Comparison of ENCODE assay signal across 9 cellular contexts in genomic region chr6:21665436-21666199, GRCh38.
DNase-seq lines count a peak whose midpoint lies in the region; ATAC-seq and TF ChIP-seq lines count a peak whose summit lies in the region.
"Had no signal": no experiment of that assay in that cellular context is flagged by ENCODE, and none has a peak within 500 bp of the region (broad histone marks: within the 10 kb centered on the region; RNA-seq: fewer than 3 reads in every experiment).

No MANE protein-coding gene starts in this region.

- H3K4me3 Mint-ChIP-seq in endothelial cell (ENCODE audit: unreplicated experiment) (peak overlapping the region; percentile 98), natural killer cell (peak overlapping the region; percentile 13)

- ATAC-seq in natural killer cell (no peak), GM18511 (IDR thresholded peaks at IDR 0.05; ENCODE audit: unreplicated experiment) (no peak)

- peaks cover 5% of the 10 kb centered on the region for H3F3A ChIP-seq in Loucy (ENCODE audit: low read depth)

- peaks cover 25% of the 10 kb centered on the region for H3K4me1 ChIP-seq in Loucy (ENCODE audit: insufficient read depth, low read length, poor library complexity, severe bottlenecking)

- H3K4me3 ChIP-seq in Loucy (ENCODE audit: low read length, poor library complexity, severe bottlenecking) = peak overlapping the region; percentile 91

- no peaks in the 10 kb centered on the region for H3K9me2 ChIP-seq in Loucy (replicated peaks; ENCODE audit: low read depth, low read length)

- H3K79me2 ChIP-seq in Loucy (ENCODE audit: insufficient read depth, low read length) = peaks cover 74% of the 10 kb centered on the region

- intact Hi-C loops in natural killer cell (cut with micrococcal nuclease) = no loop called here

- H3K27me3 ChIP-seq in Loucy (ENCODE audit: insufficient read depth, low read length, poor library complexity, severe bottlenecking) = peaks cover 8% of the 10 kb centered on the region

- peak; percentile 13 for DNase-seq in AG20443 (ENCODE audit: low spot score)
- DNase-seq in endothelial cell (ENCODE audit: low spot score) = peak; percentile 22
- DNase-seq in natural killer cell = no peak
- DNase-seq in NCI-H1436 treated with DMSO at 0.1 percent for 48 hours (lab: John Stamatoyannopoulos, UW) = no peak
- DNase-seq in NCI-H1105 (lab: John Stamatoyannopoulos, UW) = no peak
- no peak for DNase-seq in NCI-H2029 treated with DMSO at 0.1 percent for 48 hours (lab: John Stamatoyannopoulos, UW)
- DNase-seq: effector CD8-positive, alpha-beta T cell had no signal

- H3K4me1 Mint-ChIP-seq in endothelial cell (ENCODE audit: unreplicated experiment) (peaks cover 42% of the 10 kb centered on the region), natural killer cell (peaks cover 11 to 26% of the 10 kb centered on the region in 2 donors)

- H3K27ac Mint-ChIP-seq in endothelial cell (ENCODE audit: unreplicated experiment) = peak overlapping the region; percentile 25
- no peak overlapping the region for H3K27ac Mint-ChIP-seq in natural killer cell

- H3K36me3 Mint-ChIP-seq in endothelial cell (ENCODE audit: low read depth, unreplicated experiment) (no peaks in the 10 kb centered on the region), natural killer cell (no peaks in the 10 kb centered on the region)

- H3K9ac ChIP-seq in Loucy (ENCODE audit: low read depth, low read length, poor library complexity, severe bottlenecking) = peak overlapping the region; percentile 97

- H3K27me3 Mint-ChIP-seq in endothelial cell (ENCODE audit: unreplicated experiment) = peaks cover 9% of the 10 kb centered on the region
- peaks cover 45 to 61% of the 10 kb centered on the region in 2 donors for H3K27me3 Mint-ChIP-seq in natural killer cell (ENCODE audit: low read depth in 2 of 2)

- no peaks in the 10 kb centered on the region for H3K36me3 ChIP-seq in Loucy (ENCODE audit: insufficient read depth, low read length)

- no peaks in the 10 kb centered on the region for H3K9me3 ChIP-seq in Loucy (ENCODE audit: insufficient read depth, low read depth, low read length)

- peak overlapping the region; percentile 88 for H3K4me2 ChIP-seq in Loucy (ENCODE audit: low read depth, low read length, poor library complexity, severe bottlenecking)

- H3K9me3 Mint-ChIP-seq in endothelial cell (ENCODE audit: unreplicated experiment) (no peaks in the 10 kb centered on the region), natural killer cell (no peaks in the 10 kb centered on the region)

- H4K20me1 ChIP-seq in Loucy (ENCODE audit: insufficient read depth, low read length, poor library complexity, severe bottlenecking) = peaks cover 32% of the 10 kb centered on the region

- peak overlapping the region; percentile 76 for H2AFZ ChIP-seq in Loucy (ENCODE audit: low read length)

- TF ChIP-seq CTCF in Loucy (conservative IDR thresholded peaks at IDR 0.05; ENCODE audit: low read length) (no peak), endothelial cell (IDR thresholded peaks at IDR 0.05; ENCODE audit: unreplicated experiment) (no peak), natural killer cell (IDR thresholded peaks at IDR 0.05) (no peak)

Comparison
In these comparisons a context has a peak if more than half of its experiments do, and no peak if none do; other contexts are left out.
1. DNase-seq: peak in AG20443 (single experiment) and endothelial cell (single experiment); none in natural killer cell (single experiment), NCI-H1436 treated with DMSO at 0.1 percent for 48 hours (single experiment), NCI-H1105 (single experiment) and NCI-H2029 treated with DMSO at 0.1 percent for 48 hours (single experiment).